Comparison of ENCODE assay signal across 26 cellular contexts in the genomic region with DNA sequence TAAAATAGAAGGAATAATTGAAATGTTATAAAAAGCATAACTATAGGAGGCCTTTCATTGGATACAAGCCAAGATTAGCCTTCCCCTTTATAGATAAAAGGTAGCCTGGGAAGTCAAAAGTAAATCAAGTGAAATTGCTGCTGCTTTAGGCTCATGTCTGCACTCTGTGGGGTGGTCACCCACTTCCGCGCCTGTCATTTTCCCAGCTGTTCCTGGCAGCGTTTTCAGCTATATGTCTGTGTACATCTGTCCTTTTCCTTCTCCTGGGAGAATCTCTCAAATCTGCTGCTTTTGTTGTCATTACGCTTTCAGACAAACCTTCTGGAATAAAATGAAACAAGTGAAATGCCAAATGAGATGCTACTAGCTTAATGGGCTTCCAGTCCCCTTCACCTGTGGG.
"Had no signal": no experiment of that assay in that cellular context is flagged by ENCODE, and none has a peak within 500 bp of the region (broad histone marks: within the 10 kb centered on the region; RNA-seq: fewer than 3 reads in every experiment).

No MANE protein-coding gene starts in this region.

- H3K27me3 ChIP-seq: gastrocnemius medialis, heart left ventricle, hepatocyte, neutrophil, pancreas, right lobe of liver, suprapubic skin, transverse colon, vagina had no signal

- ATAC-seq: esophagus mucosa; gastrocnemius medialis; heart left ventricle; left colon; left ventricle myocardium superior; lower lobe of right lung; mucosa of descending colon; pancreas; right lobe of liver; stimulated activated naive B cell treated with anti-CD40 and anti-IgM and Interleukin-4, amounts not matched to agents 10 μg/mL and 1 μg/mL and 100 μg/mL, for 72 hours had no signal

- H3K36me3 ChIP-seq: gastrocnemius medialis, lower lobe of right lung, pancreas, right lobe of liver, suprapubic skin had no signal

- DNase-seq: dorsolateral prefrontal cortex; effector CD4-positive, alpha-beta T cell; endodermal cell; foreskin fibroblast; gastrocnemius medialis; heart left ventricle; kidney glomerular epithelial cell; left colon; left ventricle myocardium superior; lower lobe of right lung; mucosa of descending colon; naive B cell; pancreas; right lobe of liver; small intestine; stimulated activated CD4-positive, alpha-beta T cell treated with anti-CD3 and anti-CD28 coated beads, Interleukin-15, amount 100 ng/mL, for 24 hours; stimulated activated CD4-positive, alpha-beta T cell treated with anti-CD3 and anti-CD28 coated beads, Interleukin-2, amount 100 ng/mL, for 48 hours; stimulated activated naive B cell treated with anti-CD40 and anti-IgM and Interleukin-4, amounts not matched to agents 10 μg/mL and 1 μg/mL and 100 μg/mL, for 72 hours; transverse colon had no signal

- H3K27ac ChIP-seq: dorsolateral prefrontal cortex, epithelial cell of prostate, gastrocnemius medialis, heart left ventricle, hepatocyte, lower lobe of right lung, neutrophil, pancreas, right lobe of liver, suprapubic skin, transverse colon, vagina had no signal

- H3K9me3 Mint-ChIP-seq: endodermal cell; naive B cell; stimulated activated naive B cell treated with anti-CD40 and anti-IgM and Interleukin-4, amounts not matched to agents 10 μg/mL and 1 μg/mL and 100 μg/mL, for 72 hours; stimulated activated naive CD8-positive, alpha-beta T cell treated with anti-CD3 and anti-CD28 coated beads, Interleukin-15, Interleukin-2, amounts not matched to agents 100 ng/mL and 50 ng/mL, for 24 hours had no signal

- H3K4me3 Mint-ChIP-seq: endodermal cell; naive B cell; stimulated activated naive B cell treated with anti-CD40 and anti-IgM and Interleukin-4, amounts not matched to agents 10 μg/mL and 1 μg/mL and 100 μg/mL, for 72 hours; stimulated activated naive CD8-positive, alpha-beta T cell treated with anti-CD3 and anti-CD28 coated beads, Interleukin-15, Interleukin-2, amounts not matched to agents 100 ng/mL and 50 ng/mL, for 24 hours had no signal

- H3K4me1 Mint-ChIP-seq: naive B cell; stimulated activated naive B cell treated with anti-CD40 and anti-IgM and Interleukin-4, amounts not matched to agents 10 μg/mL and 1 μg/mL and 100 μg/mL, for 72 hours had no signal

- H2AFZ ChIP-seq: hepatocyte had no signal

- H3K9me3 ChIP-seq: gastrocnemius medialis, heart left ventricle, lower lobe of right lung, mucosa of descending colon, neutrophil, pancreas, right lobe of liver, suprapubic skin, transverse colon, vagina had no signal

- H3K4me2 ChIP-seq: hepatocyte had no signal

- H3K27ac Mint-ChIP-seq: endodermal cell; stimulated activated naive B cell treated with anti-CD40 and anti-IgM and Interleukin-4, amounts not matched to agents 10 μg/mL and 1 μg/mL and 100 μg/mL, for 72 hours; stimulated activated naive CD8-positive, alpha-beta T cell treated with anti-CD3 and anti-CD28 coated beads, Interleukin-15, Interleukin-2, amounts not matched to agents 100 ng/mL and 50 ng/mL, for 24 hours had no signal

- H3K4me1 ChIP-seq: gastrocnemius medialis, heart left ventricle, lower lobe of right lung, pancreas, right lobe of liver, suprapubic skin, transverse colon, vagina had no signal

- H3K27me3 Mint-ChIP-seq: naive B cell; stimulated activated naive B cell treated with anti-CD40 and anti-IgM and Interleukin-4, amounts not matched to agents 10 μg/mL and 1 μg/mL and 100 μg/mL, for 72 hours; stimulated activated naive CD8-positive, alpha-beta T cell treated with anti-CD3 and anti-CD28 coated beads, Interleukin-15, Interleukin-2, amounts not matched to agents 100 ng/mL and 50 ng/mL, for 24 hours had no signal

- H3K4me3 ChIP-seq: dorsolateral prefrontal cortex, gastrocnemius medialis, heart left ventricle, hepatocyte, lower lobe of right lung, mucosa of descending colon, pancreas, right lobe of liver, suprapubic skin, transverse colon, vagina had no signal

- H3K79me2 ChIP-seq: hepatocyte had no signal
